In genomic region chr10:105974803-105975456, GRCh38 we compare ENCODE assay signal across 9 cellular contexts.
DNase-seq lines count a peak whose midpoint lies in the region; ATAC-seq and TF ChIP-seq lines count a peak whose summit lies in the region.
"Had no signal": no experiment of that assay in that cellular context is flagged by ENCODE, and none has a peak within 500 bp of the region (broad histone marks: within the 10 kb centered on the region; RNA-seq: fewer than 3 reads in every experiment).

No MANE protein-coding gene starts in this region.

- peak overlapping the region; percentile 84 for H3K4me3 Mint-ChIP-seq in HFFc6
- H3K4me3 Mint-ChIP-seq: central memory CD8-positive, alpha-beta T cell had no signal

- no peak overlapping the region for H3K27ac ChIP-seq in VCaP

- no peaks in the 10 kb centered on the region for H3K27me3 ChIP-seq in BE2C

- DNase-seq in BE2C (no peak), HFFc6 (no peak), kidney tubule cell (ENCODE audit: low spot score) (peak; percentile 26), SW 1271 (lab: John Stamatoyannopoulos, UW) (no peak), cerebellar nuclear complex (lab: John Stamatoyannopoulos, UW) (no peak)
- no peak for DNase-seq in activated T-cell treated with anti-CD3 and anti-CD28 coated beads, Interleukin-2, amount 50 U/mL, for 1 hour

- peak overlapping the region; percentile 64; the same call in 1 of the 2 replicates for H3K27ac Mint-ChIP-seq in HFFc6

- no peaks in the 10 kb centered on the region for H3K36me3 ChIP-seq in BE2C

- no peaks in the 10 kb centered on the region for H3K9me3 ChIP-seq in BE2C

- no peaks in the 10 kb centered on the region; the same call in 1 of the 2 replicates for H3K27me3 Mint-ChIP-seq in HFFc6 (ENCODE audit: insufficient read depth)
- H3K27me3 Mint-ChIP-seq: central memory CD8-positive, alpha-beta T cell had no signal

- H3K4me1 Mint-ChIP-seq in HFFc6 (ENCODE audit: low read depth), result no peaks in the 10 kb centered on the region; the same call in 1 of the 2 replicates
- H3K4me1 Mint-ChIP-seq: central memory CD8-positive, alpha-beta T cell had no signal

- H3K36me3 Mint-ChIP-seq in HFFc6 (ENCODE audit: low read depth), result no peaks in the 10 kb centered on the region

- TF ChIP-seq CTCF in BE2C (IDR thresholded peaks at IDR 0.05; ENCODE audit: low read depth, low read length), result peak; percentile 44
- TF ChIP-seq CTCF in HFFc6 (IDR thresholded peaks at IDR 0.05), result peak; percentile 72
- TF ChIP-seq CTCF in VCaP (conservative IDR thresholded peaks at IDR 0.05), result peak; percentile 81

- H3K9me3 Mint-ChIP-seq in HFFc6, result peaks cover 17% of the 10 kb centered on the region

- ATAC-seq in GM21447 (IDR thresholded peaks at IDR 0.05; ENCODE audit: unreplicated experiment), result no peak

- H3K4me3 ChIP-seq in BE2C (ENCODE audit: low read depth, low read length), result no peak overlapping the region

- H3K4me1 ChIP-seq in BE2C, result no peaks in the 10 kb centered on the region
